Comparison of ENCODE assay signal across 1 cellular context in the genomic region with DNA sequence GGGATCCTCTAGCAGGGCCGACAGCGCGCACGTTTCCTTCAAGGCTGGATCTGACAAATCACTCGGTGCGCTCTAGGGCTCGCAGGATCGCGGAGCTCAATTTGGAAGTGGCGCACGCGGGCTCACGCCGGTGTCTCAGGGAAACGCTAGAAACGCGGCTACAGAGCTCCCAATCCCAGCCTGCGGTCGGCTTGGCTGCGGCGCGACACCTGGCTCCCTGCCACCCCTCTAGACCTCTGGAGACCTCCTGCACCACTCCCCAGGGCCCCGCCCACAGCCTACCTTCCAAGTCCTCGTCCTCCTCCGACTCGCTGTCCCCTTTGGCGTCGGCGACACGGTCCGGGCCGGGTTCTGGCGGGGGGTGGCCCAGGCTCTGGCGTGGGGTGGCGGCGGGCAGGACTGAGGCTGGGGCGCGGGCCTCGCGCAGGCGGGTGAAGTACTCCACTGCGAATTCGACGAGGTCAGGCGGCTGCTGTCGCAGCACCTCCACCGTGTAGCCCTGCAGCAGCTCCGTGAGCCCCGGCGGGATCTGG.
TF ChIP-seq lines count a peak whose summit lies in the region.

No MANE protein-coding gene starts in this region.

TF ChIP-seq in HepG2, 621 proteins besides CTCF, POLR2A, EP300 and RAD21 (continued from another document):
- TF ChIP-seq, protein P1, sequence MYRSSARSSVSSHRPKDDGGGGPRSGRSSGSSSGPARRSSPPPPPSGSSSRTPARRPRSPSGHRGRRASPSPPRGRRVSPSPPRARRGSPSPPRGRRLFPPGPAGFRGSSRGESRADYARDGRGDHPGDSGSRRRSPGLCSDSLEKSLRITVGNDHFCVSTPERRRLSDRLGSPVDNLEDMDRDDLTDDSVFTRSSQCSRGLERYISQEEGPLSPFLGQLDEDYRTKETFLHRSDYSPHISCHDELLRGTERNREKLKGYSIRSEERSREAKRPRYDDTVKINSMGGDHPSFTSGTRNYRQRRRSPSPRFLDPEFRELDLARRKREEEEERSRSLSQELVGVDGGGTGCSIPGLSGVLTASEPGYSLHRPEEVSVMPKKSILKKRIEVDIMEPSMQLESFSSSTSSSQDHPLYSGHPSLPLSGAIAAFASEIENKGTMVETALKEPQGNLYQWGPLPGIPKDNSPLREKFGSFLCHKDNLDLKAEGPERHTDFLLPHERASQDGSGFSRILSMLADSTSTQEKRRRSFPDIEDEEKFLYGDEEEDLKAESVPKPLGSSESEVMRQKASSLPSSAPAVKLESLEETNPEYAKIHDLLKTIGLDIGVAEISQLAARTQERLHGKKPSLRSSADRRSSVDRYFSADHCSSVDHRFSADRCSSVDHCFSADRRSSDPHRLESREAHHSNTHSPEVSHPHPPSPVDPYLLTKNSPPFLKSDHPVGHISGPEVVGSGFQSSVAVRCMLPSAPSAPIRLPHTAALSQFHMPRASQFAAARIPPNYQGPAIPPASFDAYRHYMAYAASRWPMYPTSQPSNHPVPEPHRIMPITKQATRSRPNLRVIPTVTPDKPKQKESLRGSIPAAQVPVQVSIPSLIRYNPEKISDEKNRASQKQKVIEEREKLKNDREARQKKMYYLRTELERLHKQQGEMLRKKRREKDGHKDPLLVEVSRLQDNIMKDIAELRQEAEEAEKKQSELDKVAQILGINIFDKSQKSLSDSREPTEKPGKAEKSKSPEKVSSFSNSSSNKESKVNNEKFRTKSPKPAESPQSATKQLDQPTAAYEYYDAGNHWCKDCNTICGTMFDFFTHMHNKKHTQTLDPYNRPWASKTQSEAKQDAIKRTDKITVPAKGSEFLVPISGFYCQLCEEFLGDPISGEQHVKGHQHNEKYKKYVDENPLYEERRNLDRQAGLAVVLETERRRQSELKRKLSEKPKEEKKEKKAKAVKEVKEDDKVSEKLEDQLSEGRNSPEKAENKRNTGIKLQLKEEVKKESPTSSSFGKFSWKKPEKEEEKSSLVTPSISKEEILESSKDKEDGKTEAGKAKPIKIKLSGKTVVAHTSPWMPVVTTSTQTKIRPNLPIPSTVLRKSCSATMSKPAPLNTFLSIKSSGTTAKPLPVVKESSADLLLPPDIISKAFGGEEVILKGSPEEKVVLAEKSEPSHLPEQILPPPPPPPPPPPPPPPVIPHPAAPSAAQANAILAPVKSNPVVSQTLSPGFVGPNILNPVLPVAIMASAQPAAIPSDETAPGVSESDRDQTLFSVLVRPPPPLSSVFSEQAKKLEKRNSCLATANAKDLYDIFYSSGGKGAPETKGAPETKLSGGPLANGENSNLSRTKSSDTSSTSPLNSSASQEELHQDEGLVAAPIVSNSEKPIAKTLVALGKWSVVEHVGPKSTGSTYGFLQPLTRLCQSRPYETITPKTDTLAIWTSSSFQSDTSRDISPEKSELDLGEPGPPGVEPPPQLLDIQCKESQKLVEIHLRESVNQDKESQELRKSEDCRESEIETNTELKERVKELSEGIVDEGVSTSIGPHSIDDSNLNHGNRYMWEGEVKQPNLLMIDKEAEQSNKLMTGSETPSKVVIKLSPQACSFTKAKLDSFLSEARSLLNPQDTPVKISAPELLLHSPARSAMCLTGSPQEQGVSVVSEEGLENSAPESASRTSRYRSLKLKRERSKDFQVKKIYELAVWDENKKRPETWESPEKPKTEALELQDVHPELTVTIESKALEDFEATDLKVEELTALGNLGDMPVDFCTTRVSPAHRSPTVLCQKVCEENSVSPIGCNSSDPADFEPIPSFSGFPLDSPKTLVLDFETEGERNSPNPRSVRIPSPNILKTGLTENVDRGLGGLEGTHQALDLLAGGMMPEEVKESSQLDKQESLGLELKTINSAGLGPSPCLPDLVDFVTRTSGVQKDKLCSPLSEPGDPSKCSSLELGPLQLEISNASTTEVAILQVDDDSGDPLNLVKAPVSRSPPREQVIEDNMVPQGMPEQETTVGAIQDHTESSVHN (CRISPR knock-in tag; IDR thresholded peaks at IDR 0.05): no peak
- TF ChIP-seq NBN (conservative IDR thresholded peaks at IDR 0.05) (no peak), HOXD1 (CRISPR knock-in tag; IDR thresholded peaks at IDR 0.05) (peak; percentile 69; the same call in 1 of the 2 replicates), NFATC3 (CRISPR knock-in tag; IDR thresholded peaks at IDR 0.05) (no peak), ZNF367 (CRISPR knock-in tag; IDR thresholded peaks at IDR 0.05; ENCODE audit: borderline replicate concordance) (no peak), DNMT1 (CRISPR knock-in tag; IDR thresholded peaks at IDR 0.05) (no peak), PITX1 (CRISPR knock-in tag; IDR thresholded peaks at IDR 0.05) (no peak), TAF15 (IDR thresholded peaks at IDR 0.05; ENCODE audit: low read depth, low read length, poor library complexity, severe bottlenecking) (no peak), CBFB (CRISPR knock-in tag; IDR thresholded peaks at IDR 0.05) (peak; percentile 41; the same call in 1 of the 2 replicates)
- TF ChIP-seq, protein P2, sequence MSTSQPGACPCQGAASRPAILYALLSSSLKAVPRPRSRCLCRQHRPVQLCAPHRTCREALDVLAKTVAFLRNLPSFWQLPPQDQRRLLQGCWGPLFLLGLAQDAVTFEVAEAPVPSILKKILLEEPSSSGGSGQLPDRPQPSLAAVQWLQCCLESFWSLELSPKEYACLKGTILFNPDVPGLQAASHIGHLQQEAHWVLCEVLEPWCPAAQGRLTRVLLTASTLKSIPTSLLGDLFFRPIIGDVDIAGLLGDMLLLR (CRISPR knock-in tag; IDR thresholded peaks at IDR 0.05): no peak; the same call in 1 of the 2 replicates
